ENCODE assay signal across 9 cellular contexts in the genomic region with DNA sequence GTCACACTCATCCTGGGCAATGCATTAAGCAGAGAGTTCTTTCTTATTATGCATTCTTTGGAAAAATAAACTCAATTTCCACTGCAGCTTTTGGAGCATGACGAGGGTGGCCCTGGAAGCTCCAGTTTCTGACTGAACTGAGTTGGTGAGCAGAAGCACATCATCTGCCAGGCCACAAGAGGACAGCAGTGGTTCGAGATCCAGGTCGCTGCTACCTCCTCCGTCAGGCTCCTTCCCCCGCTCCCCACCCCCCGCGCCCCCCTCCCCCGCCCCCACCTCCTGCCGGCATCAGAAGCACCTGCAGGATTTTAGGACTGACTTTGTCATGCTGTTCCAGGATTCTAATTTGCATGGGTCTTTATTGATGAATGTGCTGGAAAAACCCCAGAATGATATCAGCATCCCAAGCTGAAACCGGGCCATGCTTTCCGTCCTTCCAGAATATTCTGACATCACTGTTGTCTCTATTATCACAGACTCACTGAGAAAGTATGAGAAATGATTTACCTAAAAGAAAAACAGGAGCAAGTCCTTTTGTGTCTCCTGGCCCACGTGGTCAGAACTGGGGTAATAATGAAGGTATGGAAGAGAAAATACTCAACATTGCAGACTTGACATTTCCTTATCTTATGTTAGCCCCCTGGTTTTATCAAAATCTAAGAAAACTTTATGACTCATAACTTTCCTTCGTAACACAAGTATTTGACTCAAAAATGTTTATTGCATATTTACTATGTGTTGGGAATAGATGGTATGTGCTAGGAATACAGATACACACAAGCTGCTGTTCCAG.
DNase-seq lines count a peak whose midpoint lies in the region; ATAC-seq lines count a peak whose summit lies in the region.
"Had no signal": no experiment of that assay in that cellular context is flagged by ENCODE, and none has a peak within 500 bp of the region (broad histone marks: within the 10 kb centered on the region; RNA-seq: fewer than 3 reads in every experiment).

No MANE protein-coding gene starts in this region.

- H4K8ac ChIP-seq in mesendoderm (ENCODE audit: low read depth, low read length): no peak overlapping the region

- no peaks in the 10 kb centered on the region for H3K27me3 ChIP-seq in mesendoderm (ENCODE audit: insufficient read depth, low read length, poor library complexity)

- ATAC-seq in HG02759 (IDR thresholded peaks at IDR 0.05; ENCODE audit: unreplicated experiment): no peak

- no CpG with 5 or more reads among the region's 13 CpGs for WGBS in mesendoderm (ENCODE audit: extremely low coverage, insufficient coverage, low lambda C conversion rate)

- no peak overlapping the region for H3K18ac ChIP-seq in mesendoderm (ENCODE audit: low read length)

- no peak overlapping the region for H3K27ac ChIP-seq in mesendoderm (ENCODE audit: low read depth, low read length)

- H2BK15ac ChIP-seq in mesendoderm (replicated peaks; ENCODE audit: low read depth): no peak overlapping the region

- in situ Hi-C loops in Caki2 (cut with HindIII; ENCODE audit: low pct_unique_long_range_greater_than_20kb, low sequenced_read_pairs): no loop called here
- in situ Hi-C loops in T47D (cut with HindIII; ENCODE audit: low pct_unique_long_range_greater_than_20kb, low sequenced_read_pairs): no loop called here

- H3K4me3 ChIP-seq in mesendoderm (ENCODE audit: low read length): no peak overlapping the region

- no peak overlapping the region for H2BK5ac ChIP-seq in mesendoderm (ENCODE audit: low read length)

- no peaks in the 10 kb centered on the region for H3K4me1 ChIP-seq in mesendoderm (ENCODE audit: control insufficient read depth, low read depth, low read length)

- no peak overlapping the region for H2BK120ac ChIP-seq in mesendoderm (ENCODE audit: low read depth, low read length)

- H3K36me3 ChIP-seq in mesendoderm (ENCODE audit: control insufficient read depth, insufficient read depth, low read length): no peaks in the 10 kb centered on the region

- H3K4ac ChIP-seq in mesendoderm (ENCODE audit: low read depth, low read length): no peak overlapping the region

- H3K56ac ChIP-seq in mesendoderm (ENCODE audit: low read length): no peak overlapping the region

- H3K4me2 ChIP-seq in mesendoderm (ENCODE audit: low read length): no peak overlapping the region

- no peaks in the 10 kb centered on the region for H3K79me2 ChIP-seq in mesendoderm (ENCODE audit: control insufficient read depth, insufficient read depth, low read length)

- H3K9ac ChIP-seq in mesendoderm (ENCODE audit: low read length): no peak overlapping the region

- H4K5ac ChIP-seq in mesendoderm (ENCODE audit: low read length): no peak overlapping the region

- no peak overlapping the region for H2AK5ac ChIP-seq in mesendoderm (ENCODE audit: low read length)

- no peaks in the 10 kb centered on the region for H3K79me1 ChIP-seq in mesendoderm (ENCODE audit: low read length)

- no peak overlapping the region for H3K23ac ChIP-seq in mesendoderm (ENCODE audit: low read length)

- DNase-seq in Caki2 (ENCODE audit: low read depth): peak; percentile 70
- DNase-seq in HuH-7.5 (ENCODE audit: low spot score): peak; percentile 32
- peak; percentile 31 to 58 for DNase-seq in T47D (ENCODE audit: low read depth in 1 of 2, low spot score in 1 of 2)
- DNase-seq in mesendoderm: peak; percentile 76
- DNase-seq in stimulated activated naive CD4-positive, alpha-beta T cell treated with Interleukin-2 at 50 U/mL for 16 hours (lab: John Stamatoyannopoulos, UW): no peak
- DNase-seq in T1000 (lab: John Stamatoyannopoulos, UW): no peak
- DNase-seq in DMS79 (lab: John Stamatoyannopoulos, UW): no peak
- DNase-seq: activated CD4-positive, alpha-beta T cell treated with anti-CD3 and anti-CD28 coated beads for 1 hour had no signal

Comparison
In these comparisons a context has a peak if more than half of its experiments do, and no peak if none do; other contexts are left out.
1. DNase-seq: peak in Caki2 (single experiment), HuH-7.5 (single experiment), T47D (2 of 2) and mesendoderm (single experiment); none in stimulated activated naive CD4-positive, alpha-beta T cell treated with Interleukin-2 at 50 U/mL for 16 hours (single experiment), T1000 (single experiment) and DMS79 (single experiment).